ENCODE assay signal across 1 cellular context in genomic region chr14:65790185-65790815, GRCh38.
TF ChIP-seq lines count a peak whose summit lies in the region.

No MANE protein-coding gene starts in this region.

TF ChIP-seq in GM23338, 12 proteins besides CTCF, POLR2A, EP300 and RAD21 (continued from another document):
- TF ChIP-seq, protein P1, sequence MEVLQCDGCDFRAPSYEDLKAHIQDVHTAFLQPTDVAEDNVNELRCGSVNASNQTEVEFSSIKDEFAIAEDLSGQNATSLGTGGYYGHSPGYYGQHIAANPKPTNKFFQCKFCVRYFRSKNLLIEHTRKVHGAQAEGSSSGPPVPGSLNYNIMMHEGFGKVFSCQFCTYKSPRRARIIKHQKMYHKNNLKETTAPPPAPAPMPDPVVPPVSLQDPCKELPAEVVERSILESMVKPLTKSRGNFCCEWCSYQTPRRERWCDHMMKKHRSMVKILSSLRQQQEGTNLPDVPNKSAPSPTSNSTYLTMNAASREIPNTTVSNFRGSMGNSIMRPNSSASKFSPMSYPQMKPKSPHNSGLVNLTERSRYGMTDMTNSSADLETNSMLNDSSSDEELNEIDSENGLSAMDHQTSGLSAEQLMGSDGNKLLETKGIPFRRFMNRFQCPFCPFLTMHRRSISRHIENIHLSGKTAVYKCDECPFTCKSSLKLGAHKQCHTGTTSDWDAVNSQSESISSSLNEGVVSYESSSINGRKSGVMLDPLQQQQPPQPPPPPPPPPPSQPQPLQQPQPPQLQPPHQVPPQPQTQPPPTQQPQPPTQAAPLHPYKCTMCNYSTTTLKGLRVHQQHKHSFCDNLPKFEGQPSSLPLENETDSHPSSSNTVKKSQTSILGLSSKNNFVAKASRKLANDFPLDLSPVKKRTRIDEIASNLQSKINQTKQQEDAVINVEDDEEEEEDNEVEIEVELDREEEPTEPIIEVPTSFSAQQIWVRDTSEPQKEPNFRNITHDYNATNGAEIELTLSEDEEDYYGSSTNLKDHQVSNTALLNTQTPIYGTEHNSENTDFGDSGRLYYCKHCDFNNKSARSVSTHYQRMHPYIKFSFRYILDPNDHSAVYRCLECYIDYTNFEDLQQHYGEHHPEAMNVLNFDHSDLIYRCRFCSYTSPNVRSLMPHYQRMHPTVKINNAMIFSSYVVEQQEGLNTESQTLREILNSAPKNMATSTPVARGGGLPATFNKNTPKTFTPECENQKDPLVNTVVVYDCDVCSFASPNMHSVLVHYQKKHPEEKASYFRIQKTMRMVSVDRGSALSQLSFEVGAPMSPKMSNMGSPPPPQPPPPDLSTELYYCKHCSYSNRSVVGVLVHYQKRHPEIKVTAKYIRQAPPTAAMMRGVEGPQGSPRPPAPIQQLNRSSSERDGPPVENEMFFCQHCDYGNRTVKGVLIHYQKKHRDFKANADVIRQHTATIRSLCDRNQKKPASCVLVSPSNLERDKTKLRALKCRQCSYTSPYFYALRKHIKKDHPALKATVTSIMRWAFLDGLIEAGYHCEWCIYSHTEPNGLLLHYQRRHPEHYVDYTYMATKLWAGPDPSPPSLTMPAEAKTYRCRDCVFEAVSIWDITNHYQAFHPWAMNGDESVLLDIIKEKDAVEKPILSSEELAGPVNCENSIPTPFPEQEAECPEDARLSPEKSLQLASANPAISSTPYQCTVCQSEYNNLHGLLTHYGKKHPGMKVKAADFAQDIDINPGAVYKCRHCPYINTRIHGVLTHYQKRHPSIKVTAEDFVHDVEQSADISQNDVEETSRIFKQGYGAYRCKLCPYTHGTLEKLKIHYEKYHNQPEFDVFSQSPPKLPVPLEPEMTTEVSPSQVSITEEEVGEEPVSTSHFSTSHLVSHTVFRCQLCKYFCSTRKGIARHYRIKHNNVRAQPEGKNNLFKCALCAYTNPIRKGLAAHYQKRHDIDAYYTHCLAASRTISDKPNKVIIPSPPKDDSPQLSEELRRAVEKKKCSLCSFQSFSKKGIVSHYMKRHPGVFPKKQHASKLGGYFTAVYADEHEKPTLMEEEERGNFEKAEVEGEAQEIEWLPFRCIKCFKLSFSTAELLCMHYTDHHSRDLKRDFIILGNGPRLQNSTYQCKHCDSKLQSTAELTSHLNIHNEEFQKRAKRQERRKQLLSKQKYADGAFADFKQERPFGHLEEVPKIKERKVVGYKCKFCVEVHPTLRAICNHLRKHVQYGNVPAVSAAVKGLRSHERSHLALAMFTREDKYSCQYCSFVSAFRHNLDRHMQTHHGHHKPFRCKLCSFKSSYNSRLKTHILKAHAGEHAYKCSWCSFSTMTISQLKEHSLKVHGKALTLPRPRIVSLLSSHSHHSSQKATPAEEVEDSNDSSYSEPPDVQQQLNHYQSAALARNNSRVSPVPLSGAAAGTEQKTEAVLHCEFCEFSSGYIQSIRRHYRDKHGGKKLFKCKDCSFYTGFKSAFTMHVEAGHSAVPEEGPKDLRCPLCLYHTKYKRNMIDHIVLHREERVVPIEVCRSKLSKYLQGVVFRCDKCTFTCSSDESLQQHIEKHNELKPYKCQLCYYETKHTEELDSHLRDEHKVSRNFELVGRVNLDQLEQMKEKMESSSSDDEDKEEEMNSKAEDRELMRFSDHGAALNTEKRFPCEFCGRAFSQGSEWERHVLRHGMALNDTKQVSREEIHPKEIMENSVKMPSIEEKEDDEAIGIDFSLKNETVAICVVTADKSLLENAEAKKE (CRISPR knock-in tag; IDR thresholded peaks at IDR 0.05) = no peak
- TF ChIP-seq JUNB (IDR thresholded peaks at IDR 0.05; ENCODE audit: unreplicated experiment) = no peak
- no peak for TF ChIP-seq STAT1 (IDR thresholded peaks at IDR 0.05; ENCODE audit: unreplicated experiment)
- TF ChIP-seq, protein P2, sequence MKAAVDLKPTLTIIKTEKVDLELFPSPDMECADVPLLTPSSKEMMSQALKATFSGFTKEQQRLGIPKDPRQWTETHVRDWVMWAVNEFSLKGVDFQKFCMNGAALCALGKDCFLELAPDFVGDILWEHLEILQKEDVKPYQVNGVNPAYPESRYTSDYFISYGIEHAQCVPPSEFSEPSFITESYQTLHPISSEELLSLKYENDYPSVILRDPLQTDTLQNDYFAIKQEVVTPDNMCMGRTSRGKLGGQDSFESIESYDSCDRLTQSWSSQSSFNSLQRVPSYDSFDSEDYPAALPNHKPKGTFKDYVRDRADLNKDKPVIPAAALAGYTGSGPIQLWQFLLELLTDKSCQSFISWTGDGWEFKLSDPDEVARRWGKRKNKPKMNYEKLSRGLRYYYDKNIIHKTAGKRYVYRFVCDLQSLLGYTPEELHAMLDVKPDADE (IDR thresholded peaks at IDR 0.05) = no peak
